Comparison of ENCODE assay signal across 26 cellular contexts in genomic region chr1:160799641-160800040, GRCh38. TPM values are rescaled to one million over a fixed set of nuclear protein-coding genes. Genes with fewer than 3 reads are reported as not detected.
DNase-seq lines count a peak whose midpoint lies in the region; ATAC-seq and TF ChIP-seq lines count a peak whose summit lies in the region.
"Had no signal": no experiment of that assay in that cellular context is flagged by ENCODE, and none has a peak within 500 bp of the region (broad histone marks: within the 10 kb centered on the region; RNA-seq: fewer than 3 reads in every experiment).

No MANE protein-coding gene starts in this region.

- no peaks in the 10 kb centered on the region for H3K9me3 ChIP-seq in MM.1S (replicated peaks; ENCODE audit: insufficient read depth, low read length)
- no peaks in the 10 kb centered on the region for H3K9me3 ChIP-seq in mammary epithelial cell (replicated peaks; ENCODE audit: insufficient read depth, low read length)
- H3K9me3 ChIP-seq: sigmoid colon, stomach had no signal

- dilution Hi-C loops in mammary epithelial cell (cut with HindIII; ENCODE audit: low sequenced_read_pairs), result no loop called here

- TF ChIP-seq CTCF in MM.1S (IDR thresholded peaks at IDR 0.05; ENCODE audit: low read length) (no peak), mammary epithelial cell (conservative IDR thresholded peaks at IDR 0.05 in 1 of 2, IDR thresholded peaks at IDR 0.05 in 1 of 2; ENCODE audit: extremely low read depth in 1 of 2, insufficient read depth in 1 of 2, low read depth in 1 of 2, low read length in 2 of 2) (no peak)

- H3K9ac ChIP-seq in MM.1S (ENCODE audit: low read length), result 0 out of 2 replicates have a peak overlapping the region, but pooled peaks have one; percentile 1
- no peak overlapping the region for H3K9ac ChIP-seq in mammary epithelial cell (ENCODE audit: insufficient read depth, low read length)

- H3K27me3 Mint-ChIP-seq in activated CD4-positive, alpha-beta T cell treated with anti-CD3 and anti-CD28 coated beads, Interleukin-2, amount 10 ng/mL, durations not matched to agents 7 days and 5 days, result no peaks in the 10 kb centered on the region
- no peaks in the 10 kb centered on the region for H3K27me3 Mint-ChIP-seq in activated naive CD8-positive, alpha-beta T cell treated with anti-CD3 and anti-CD28 coated beads, Interleukin-2, amount 10 ng/mL, durations not matched to agents 7 days and 5 days
- H3K27me3 Mint-ChIP-seq in natural killer cell treated with Interleukin-12 subunit alpha and Interleukin-12 subunit beta and Interleukin-15 and Interleukin-18, amount 100 ng/mL, for 72 hours, result no peaks in the 10 kb centered on the region
- H3K27me3 Mint-ChIP-seq: dendritic cell treated with granulocyte-macrophage colony-stimulating factor and Interleukin-4, amounts not matched to agents 40 ng/mL and 50 ng/mL, for 4 days had no signal

- POLR2A ChIA-PET in activated CD4-positive, alpha-beta T cell treated with anti-CD3 and anti-CD28 coated beads, Interleukin-2, amount 10 ng/mL, durations not matched to agents 7 days and 5 days (lab: Charles Lee), result interaction anchor here (0.6 kb wide), 1 partner anchor 32 kb away, joined by 3 read pairs; no protein-coding TSS in a partner anchor
- POLR2A ChIA-PET in activated naive CD8-positive, alpha-beta T cell treated with anti-CD3 and anti-CD28 coated beads, Interleukin-2, amount 10 ng/mL, durations not matched to agents 7 days and 5 days (lab: Charles Lee), result interaction anchor here (0.7 to 5.1 kb wide), 2 partner anchors 23 to 91 kb away, joined by 3 to 25 read pairs; no protein-coding TSS in a partner anchor

- H2AFZ ChIP-seq in MM.1S (ENCODE audit: low read length), result no peak overlapping the region
- no peak overlapping the region for H2AFZ ChIP-seq in mammary epithelial cell (ENCODE audit: low read depth, low read length)

- 0 out of 2 replicates have a peak, but pooled peaks cover 6% of the 10 kb centered on the region for H3K36me3 ChIP-seq in MM.1S (replicated peaks; ENCODE audit: insufficient read depth, low read length)
- no peaks in the 10 kb centered on the region for H3K36me3 ChIP-seq in mammary epithelial cell (ENCODE audit: insufficient read depth, low read length)
- H3K36me3 ChIP-seq: HAP-1, sigmoid colon, stomach, WERI-Rb-1 had no signal

- H3K4me3 ChIP-seq in MM.1S (ENCODE audit: low read length) (peak overlapping the region; percentile 37; the same call in 1 of the 2 replicates), mammary epithelial cell (replicated peaks in 1 of 3; ENCODE audit: insufficient read depth in 1 of 3, low read depth in 2 of 3, low read length in 3 of 3) (no peak overlapping the region)
- H3K4me3 ChIP-seq: HAP-1, sigmoid colon, stomach had no signal

- WGBS in mammary epithelial cell (ENCODE audit: low coverage, missing lambda C conversion rate), result 73% methylated on average over 5 of the region's 5 CpGs

- H3K4me2 ChIP-seq in MM.1S (ENCODE audit: low read depth, low read length), result peak overlapping the region; percentile 89
- H3K4me2 ChIP-seq in mammary epithelial cell (ENCODE audit: insufficient read depth, low read depth, low read length), result no peak overlapping the region

- H3K27ac Mint-ChIP-seq in activated CD4-positive, alpha-beta T cell treated with anti-CD3 and anti-CD28 coated beads, Interleukin-2, amount 10 ng/mL, durations not matched to agents 7 days and 5 days, result peak overlapping the region; percentile 92
- H3K27ac Mint-ChIP-seq in activated naive CD8-positive, alpha-beta T cell treated with anti-CD3 and anti-CD28 coated beads, Interleukin-2, amount 10 ng/mL, durations not matched to agents 7 days and 5 days, result peak overlapping the region; percentile 97
- peak overlapping the region; percentile 65 to 88 for H3K27ac Mint-ChIP-seq in natural killer cell treated with Interleukin-12 subunit alpha and Interleukin-12 subunit beta and Interleukin-15 and Interleukin-18, amount 100 ng/mL, for 72 hours
- H3K27ac Mint-ChIP-seq: dendritic cell treated with granulocyte-macrophage colony-stimulating factor and Interleukin-4, amounts not matched to agents 40 ng/mL and 50 ng/mL, for 4 days; nephron progenitor cell had no signal

- peaks cover 97% of the 10 kb centered on the region for H3K79me2 ChIP-seq in MM.1S (ENCODE audit: low read length)
- H3K79me2 ChIP-seq in mammary epithelial cell (ENCODE audit: insufficient read depth, low read length), result no peaks in the 10 kb centered on the region

- peak overlapping the region; percentile 7; the same call in 1 of the 2 replicates for H3K27ac ChIP-seq in MM.1S (ENCODE audit: low read length)
- H3K27ac ChIP-seq in mammary epithelial cell (ENCODE audit: insufficient read depth, low read depth, low read length), result no peak overlapping the region
- H3K27ac ChIP-seq: epithelial cell of prostate, sigmoid colon, stomach, WERI-Rb-1 had no signal

- H3K36me3 Mint-ChIP-seq in activated CD4-positive, alpha-beta T cell treated with anti-CD3 and anti-CD28 coated beads, Interleukin-2, amount 10 ng/mL, durations not matched to agents 7 days and 5 days (ENCODE audit: low read depth), result peaks cover 64% of the 10 kb centered on the region
- peaks cover 31% of the 10 kb centered on the region for H3K36me3 Mint-ChIP-seq in activated naive CD8-positive, alpha-beta T cell treated with anti-CD3 and anti-CD28 coated beads, Interleukin-2, amount 10 ng/mL, durations not matched to agents 7 days and 5 days
- peaks cover under 1% of the 10 kb centered on the region for H3K36me3 Mint-ChIP-seq in natural killer cell treated with Interleukin-12 subunit alpha and Interleukin-12 subunit beta and Interleukin-15 and Interleukin-18, amount 100 ng/mL, for 72 hours

- CTCF ChIA-PET in activated CD4-positive, alpha-beta T cell treated with anti-CD3 and anti-CD28 coated beads, Interleukin-2, amount 10 ng/mL, durations not matched to agents 7 days and 5 days (lab: Charles Lee), result interaction anchor here (0.6 to 2.5 kb wide), 5 partner anchors 23 to 464 kb away, joined by 3 to 10 read pairs (median 5); no protein-coding TSS in a partner anchor
- CTCF ChIA-PET in mammary epithelial cell (lab: Charles Lee; ENCODE audit: low non-redundant PET), result no interaction called here

- H3K9me3 Mint-ChIP-seq in activated CD4-positive, alpha-beta T cell treated with anti-CD3 and anti-CD28 coated beads, Interleukin-2, amount 10 ng/mL, durations not matched to agents 7 days and 5 days, result peaks cover 9% of the 10 kb centered on the region
- H3K9me3 Mint-ChIP-seq in activated naive CD8-positive, alpha-beta T cell treated with anti-CD3 and anti-CD28 coated beads, Interleukin-2, amount 10 ng/mL, durations not matched to agents 7 days and 5 days, result peaks cover 7% of the 10 kb centered on the region
- no peaks in the 10 kb centered on the region for H3K9me3 Mint-ChIP-seq in natural killer cell treated with Interleukin-12 subunit alpha and Interleukin-12 subunit beta and Interleukin-15 and Interleukin-18, amount 100 ng/mL, for 72 hours
- H3K9me3 Mint-ChIP-seq: dendritic cell treated with granulocyte-macrophage colony-stimulating factor and Interleukin-4, amounts not matched to agents 40 ng/mL and 50 ng/mL, for 4 days had no signal

- H3K4me1 ChIP-seq in MM.1S (ENCODE audit: low read length) (peaks cover 61% of the 10 kb centered on the region), mammary epithelial cell (ENCODE audit: insufficient read depth, low read length) (no peaks in the 10 kb centered on the region)
- H3K4me1 ChIP-seq: HAP-1, sigmoid colon, stomach had no signal

- H4K20me1 ChIP-seq in MM.1S (ENCODE audit: insufficient read depth, low read length) (no peaks in the 10 kb centered on the region), mammary epithelial cell (ENCODE audit: insufficient read depth, low read length) (no peaks in the 10 kb centered on the region)

- H3K9me2 ChIP-seq in MM.1S (replicated peaks; ENCODE audit: insufficient read depth, low read length), result no peaks in the 10 kb centered on the region

- intact Hi-C loops in mammary epithelial cell (cut with micrococcal nuclease), result no loop called here

- peak overlapping the region; percentile 86 for H3K4me3 Mint-ChIP-seq in activated CD4-positive, alpha-beta T cell treated with anti-CD3 and anti-CD28 coated beads, Interleukin-2, amount 10 ng/mL, durations not matched to agents 7 days and 5 days
- peak overlapping the region; percentile 92 for H3K4me3 Mint-ChIP-seq in activated naive CD8-positive, alpha-beta T cell treated with anti-CD3 and anti-CD28 coated beads, Interleukin-2, amount 10 ng/mL, durations not matched to agents 7 days and 5 days
- H3K4me3 Mint-ChIP-seq in natural killer cell treated with Interleukin-12 subunit alpha and Interleukin-12 subunit beta and Interleukin-15 and Interleukin-18, amount 100 ng/mL, for 72 hours, result peak overlapping the region; percentile 77
- H3K4me3 Mint-ChIP-seq: dendritic cell treated with granulocyte-macrophage colony-stimulating factor and Interleukin-4, amounts not matched to agents 40 ng/mL and 50 ng/mL, for 4 days; nephron progenitor cell had no signal

- H3K4me1 Mint-ChIP-seq in activated CD4-positive, alpha-beta T cell treated with anti-CD3 and anti-CD28 coated beads, Interleukin-2, amount 10 ng/mL, durations not matched to agents 7 days and 5 days, result peaks cover 78% of the 10 kb centered on the region
- H3K4me1 Mint-ChIP-seq in activated naive CD8-positive, alpha-beta T cell treated with anti-CD3 and anti-CD28 coated beads, Interleukin-2, amount 10 ng/mL, durations not matched to agents 7 days and 5 days, result peaks cover 67% of the 10 kb centered on the region
- peaks cover 68 to 73% of the 10 kb centered on the region in 2 donors for H3K4me1 Mint-ChIP-seq in natural killer cell treated with Interleukin-12 subunit alpha and Interleukin-12 subunit beta and Interleukin-15 and Interleukin-18, amount 100 ng/mL, for 72 hours (ENCODE audit: low read depth in 2 of 2)
- H3K4me1 Mint-ChIP-seq: nephron progenitor cell had no signal

- no peak for ATAC-seq in activated naive CD8-positive, alpha-beta T cell treated with anti-CD3 and anti-CD28 coated beads, Interleukin-2, amount 10 ng/mL, durations not matched to agents 7 days and 5 days (ENCODE audit: low read depth)
- ATAC-seq in natural killer cell treated with Interleukin-12 subunit alpha and Interleukin-12 subunit beta and Interleukin-15 and Interleukin-18, amount 100 ng/mL, for 72 hours, result no peak
- ATAC-seq in HG02610 (IDR thresholded peaks at IDR 0.05; ENCODE audit: unreplicated experiment), result no peak
- ATAC-seq: PC-3 had no signal

- no TSS peak for BruUV-seq in mammary epithelial cell (replicated peaks; lab: Mats Ljungman, UMichigan)

- DNase-seq in activated CD4-positive, alpha-beta T cell treated with anti-CD3 and anti-CD28 coated beads, Interleukin-2, amount 10 ng/mL, durations not matched to agents 7 days and 5 days, result no peak
- no peak for DNase-seq in activated CD4-positive, alpha-beta T cell treated with anti-CD3 and anti-CD28 coated beads for 1 hour
- DNase-seq in MM.1S (no peak), mammary epithelial cell (no peak)
- DNase-seq in activated naive CD8-positive, alpha-beta T cell treated with anti-CD3 and anti-CD28 coated beads, Interleukin-2, amount 10 ng/mL, durations not matched to agents 7 days and 5 days, result no peak
- DNase-seq in natural killer cell treated with Interleukin-12 subunit alpha and Interleukin-12 subunit beta and Interleukin-15 and Interleukin-18, amount 100 ng/mL, for 72 hours (ENCODE audit: low spot score), result no peak
- no peak for DNase-seq in effector CD8-positive, alpha-beta T cell (lab: John Stamatoyannopoulos, UW)
- DNase-seq: C1 segment of cervical spinal cord, hypothalamus, kidney, NCI-H1436 treated with DMSO at 0.1 percent for 48 hours, NCI-H2171 treated with DMSO at 0.1 percent for 48 hours, NCI-H774, nephron progenitor cell, PC-3, posterior cingulate gyrus, SIG-M5, sigmoid colon, stomach, WERI-Rb-1 had no signal

- in situ Hi-C loops in mammary epithelial cell (cut with MboI; ENCODE audit: low sequenced_read_pairs in 2 of 2), result no loop called here

- peaks cover 51% of the 10 kb centered on the region for H3F3A ChIP-seq in MM.1S (ENCODE audit: insufficient read depth, low read length)

- H3K27me3 ChIP-seq in MM.1S (replicated peaks; ENCODE audit: insufficient read depth, low read length) (no peaks in the 10 kb centered on the region), mammary epithelial cell (ENCODE audit: insufficient read depth, low read length) (no peaks in the 10 kb centered on the region)
- H3K27me3 ChIP-seq: sigmoid colon, stomach had no signal

RNA-seq across cellular contexts. Expression of gene LY9, which starts 3.7 kb away (rescaled TPM):
- total RNA-seq in activated CD4-positive, alpha-beta T cell treated with anti-CD3 and anti-CD28 coated beads, Interleukin-2, amount 10 ng/mL, durations not matched to agents 7 days and 5 days, result 10 to 100 TPM; 45.9 to 49.0 TPM
- total RNA-seq in activated naive CD8-positive, alpha-beta T cell treated with anti-CD3 and anti-CD28 coated beads, Interleukin-2, amount 10 ng/mL, durations not matched to agents 7 days and 5 days, result 10 to 100 TPM; 70.9 to 73.6 TPM
- total RNA-seq in natural killer cell treated with Interleukin-12 subunit alpha and Interleukin-12 subunit beta and Interleukin-15 and Interleukin-18, amount 100 ng/mL, for 72 hours, result 1 to 10 TPM in 1 of 2 donors, under 1 TPM in 1; 0.92 to 1.2 TPM
- total RNA-seq in mammary epithelial cell, result not detected
- not detected for polyA plus RNA-seq in mammary epithelial cell
- not detected for polyA minus RNA-seq in mammary epithelial cell
- total RNA-seq: frontal cortex, M059J, PC-3 had no signal

Comparison
In these comparisons a context has a peak if more than half of its experiments do, and no peak if none do; other contexts are left out.
1. RNA of gene LY9, which starts 3.7 kb away (total RNA-seq): 70.9 to 73.6 TPM in activated naive CD8-positive, alpha-beta T cell treated with anti-CD3 and anti-CD28 coated beads, Interleukin-2, amount 10 ng/mL, durations not matched to agents 7 days and 5 days and 45.9 to 49.0 TPM in activated CD4-positive, alpha-beta T cell treated with anti-CD3 and anti-CD28 coated beads, Interleukin-2, amount 10 ng/mL, durations not matched to agents 7 days and 5 days; 0.92 to 1.2 TPM in natural killer cell treated with Interleukin-12 subunit alpha and Interleukin-12 subunit beta and Interleukin-15 and Interleukin-18, amount 100 ng/mL, for 72 hours and not detected in mammary epithelial cell; every median in the first group is over 10 times any median in the second.
2. Peak in every context shown above with its lines, with median percentiles within 50 percentile points of each other: H3K27ac Mint-ChIP-seq and H3K4me3 Mint-ChIP-seq.